ENCODE assay signal across 10 cellular contexts in genomic region chr16:10946308-10946707, GRCh38. TPM values are rescaled to one million over a fixed set of nuclear protein-coding genes. Genes with fewer than 3 reads are reported as not detected.
DNase-seq lines count a peak whose midpoint lies in the region; ATAC-seq and TF ChIP-seq lines count a peak whose summit lies in the region.
"Had no signal": no experiment of that assay in that cellular context is flagged by ENCODE, and none has a peak within 500 bp of the region (broad histone marks: within the 10 kb centered on the region; RNA-seq: fewer than 3 reads in every experiment).

No MANE protein-coding gene starts in this region.

- TF ChIP-seq EP300 in ovary (IDR thresholded peaks at IDR 0.05): no peak

- peak overlapping the region; percentile 86 for H3K4me3 ChIP-seq in CD4-positive, CD25-positive, alpha-beta regulatory T cell (ENCODE audit: low read depth, low read length)
- H3K4me3 ChIP-seq in HUES48 (ENCODE audit: low read depth, low read length): no peak overlapping the region
- peak overlapping the region in 33 of 59 donors; percentile 21 to 100 (median 92) for H3K4me3 ChIP-seq in dorsolateral prefrontal cortex
- H3K4me3 ChIP-seq in ovary: no peak overlapping the region

- H3K4me3 Mint-ChIP-seq in CD4-positive, CD25-positive, alpha-beta regulatory T cell: peak overlapping the region; percentile 79 to 92 (median 86)
- peak overlapping the region; percentile 95 for H3K4me3 Mint-ChIP-seq in natural killer cell treated with Interleukin-12 subunit alpha and Interleukin-12 subunit beta and Interleukin-15 and Interleukin-18, amount 100 ng/mL, for 72 hours

- no peaks in the 10 kb centered on the region for H3K27me3 Mint-ChIP-seq in CD4-positive, CD25-positive, alpha-beta regulatory T cell
- no peaks in the 10 kb centered on the region for H3K27me3 Mint-ChIP-seq in natural killer cell treated with Interleukin-12 subunit alpha and Interleukin-12 subunit beta and Interleukin-15 and Interleukin-18, amount 100 ng/mL, for 72 hours

- WGBS in ovary, 3 donors: 32 to 35% (median 34%) methylated on average over 5 of the region's 5 CpGs

- TF ChIP-seq POLR2A in ovary (IDR thresholded peaks at IDR 0.05): no peak

- H3K9me3 ChIP-seq in CD4-positive, CD25-positive, alpha-beta regulatory T cell (ENCODE audit: control insufficient read depth in 2 of 2, low read length in 2 of 2): no peaks in the 10 kb centered on the region
- H3K9me3 ChIP-seq in HUES48 (ENCODE audit: control insufficient read depth, insufficient read depth, low read length) (no peaks in the 10 kb centered on the region), ovary (no peaks in the 10 kb centered on the region)

- no peaks in the 10 kb centered on the region for H3K36me3 ChIP-seq in CD4-positive, CD25-positive, alpha-beta regulatory T cell (ENCODE audit: control insufficient read depth, insufficient read depth, low read length)
- H3K36me3 ChIP-seq in HUES48 (ENCODE audit: control insufficient read depth, insufficient read depth, low read length) (no peaks in the 10 kb centered on the region), ovary (no peaks in the 10 kb centered on the region)

- H3K4me1 Mint-ChIP-seq in CD4-positive, CD25-positive, alpha-beta regulatory T cell: peaks cover 18 to 82% (median 52%) of the 10 kb centered on the region in 4 donors
- H3K4me1 Mint-ChIP-seq in natural killer cell treated with Interleukin-12 subunit alpha and Interleukin-12 subunit beta and Interleukin-15 and Interleukin-18, amount 100 ng/mL, for 72 hours (ENCODE audit: low read depth in 2 of 2): peaks cover 47 to 51% of the 10 kb centered on the region in 2 donors

- H3K36me3 Mint-ChIP-seq in CD4-positive, CD25-positive, alpha-beta regulatory T cell: peaks cover 6% of the 10 kb centered on the region
- no peaks in the 10 kb centered on the region for H3K36me3 Mint-ChIP-seq in natural killer cell treated with Interleukin-12 subunit alpha and Interleukin-12 subunit beta and Interleukin-15 and Interleukin-18, amount 100 ng/mL, for 72 hours

- H3K9ac ChIP-seq in HUES48 (ENCODE audit: low read depth, low read length): no peak overlapping the region

- DNase-seq in CD4-positive, CD25-positive, alpha-beta regulatory T cell: no peak
- DNase-seq in dorsolateral prefrontal cortex (no peak), ovary (no peak)
- no peak for DNase-seq in natural killer cell treated with Interleukin-12 subunit alpha and Interleukin-12 subunit beta and Interleukin-15 and Interleukin-18, amount 100 ng/mL, for 72 hours (ENCODE audit: low spot score)
- DNase-seq: stimulated activated CD4-positive, alpha-beta T cell treated with anti-CD3 and anti-CD28 coated beads, Interleukin-4, amount 100 ng/mL, for 1 hour had no signal

- ATAC-seq in CD4-positive, CD25-positive, alpha-beta regulatory T cell (ENCODE audit: low read depth in 2 of 2): no peak
- ATAC-seq in natural killer cell treated with Interleukin-12 subunit alpha and Interleukin-12 subunit beta and Interleukin-15 and Interleukin-18, amount 100 ng/mL, for 72 hours: no peak
- no peak for ATAC-seq in GM19452 (IDR thresholded peaks at IDR 0.05; ENCODE audit: unreplicated experiment)
- ATAC-seq in GM19351 (IDR thresholded peaks at IDR 0.05; ENCODE audit: unreplicated experiment): no peak
- no peak for ATAC-seq in HG03342 (IDR thresholded peaks at IDR 0.05; ENCODE audit: unreplicated experiment)

- peaks cover 47% of the 10 kb centered on the region for H3K4me1 ChIP-seq in CD4-positive, CD25-positive, alpha-beta regulatory T cell (ENCODE audit: control insufficient read depth, insufficient read depth, low read length, poor library complexity, severe bottlenecking)
- peaks cover 64% of the 10 kb centered on the region for H3K4me1 ChIP-seq in HUES48 (ENCODE audit: control insufficient read depth, insufficient read depth, low read length)
- peaks cover 7% of the 10 kb centered on the region for H3K4me1 ChIP-seq in ovary (ENCODE audit: insufficient read depth)

- TF ChIP-seq CTCF in dorsolateral prefrontal cortex (IDR thresholded peaks at IDR 0.05 in 54 of 56, conservative IDR thresholded peaks at IDR 0.05 in 2 of 56; ENCODE audit: low read depth in 1 of 56, partially characterized antibody in 56 of 56): no peak
- TF ChIP-seq CTCF in ovary (IDR thresholded peaks at IDR 0.05): no peak

- H3K9me3 Mint-ChIP-seq in CD4-positive, CD25-positive, alpha-beta regulatory T cell: no peaks in the 10 kb centered on the region
- H3K9me3 Mint-ChIP-seq in natural killer cell treated with Interleukin-12 subunit alpha and Interleukin-12 subunit beta and Interleukin-15 and Interleukin-18, amount 100 ng/mL, for 72 hours: no peaks in the 10 kb centered on the region

- H3K27ac ChIP-seq in CD4-positive, CD25-positive, alpha-beta regulatory T cell (ENCODE audit: insufficient read depth, low read length, poor library complexity, severe bottlenecking): no peak overlapping the region
- H3K27ac ChIP-seq in HUES48 (ENCODE audit: low read depth, low read length) (peak overlapping the region; percentile 58), dorsolateral prefrontal cortex (peak overlapping the region in 6 of 59 donors; percentile 3 to 57 (median 10)), ovary (no peak overlapping the region)
- H3K27ac ChIP-seq: HL-60 had no signal

- intact Hi-C loops in dorsolateral prefrontal cortex (cut with DNase I): no loop called here
- intact Hi-C loops in ovary (cut with DNase I): no loop called here

- H3K27me3 ChIP-seq in CD4-positive, CD25-positive, alpha-beta regulatory T cell (ENCODE audit: control insufficient read depth, insufficient read depth, low read length): no peaks in the 10 kb centered on the region
- H3K27me3 ChIP-seq in HUES48 (ENCODE audit: control insufficient read depth, insufficient read depth, low read length) (no peaks in the 10 kb centered on the region), dorsolateral prefrontal cortex (no peaks in the 10 kb centered on the region), ovary (no peaks in the 10 kb centered on the region)

- peak overlapping the region in 1 of 3 donors; percentile 77 for H3K27ac Mint-ChIP-seq in CD4-positive, CD25-positive, alpha-beta regulatory T cell
- H3K27ac Mint-ChIP-seq in natural killer cell treated with Interleukin-12 subunit alpha and Interleukin-12 subunit beta and Interleukin-15 and Interleukin-18, amount 100 ng/mL, for 72 hours: peak overlapping the region; percentile 13 to 39

RNA-seq across cellular contexts. Expression of gene CLEC16A, which starts 1.9 kb away (rescaled TPM):
- total RNA-seq in CD4-positive, CD25-positive, alpha-beta regulatory T cell: 38.9 TPM
- 10 to 100 TPM; 11.8 to 16.0 (median 12.1) TPM for polyA plus RNA-seq in CD4-positive, CD25-positive, alpha-beta regulatory T cell
- total RNA-seq in dorsolateral prefrontal cortex (10 to 100 TPM; 40.5 to 75.1 (median 58.1) TPM), ovary (10 to 100 TPM; 13.8 to 28.1 (median 18.1) TPM)
- 10 to 100 TPM; 42.5 to 60.2 TPM for total RNA-seq in natural killer cell treated with Interleukin-12 subunit alpha and Interleukin-12 subunit beta and Interleukin-15 and Interleukin-18, amount 100 ng/mL, for 72 hours
- polyA plus RNA-seq in ovary: 10 to 100 TPM in 1 of 2 donors, 1 to 10 TPM in 1; 6.4 to 13.0 TPM

RNA-seq across cellular contexts. Expression of gene DEXI, which starts 4.0 kb away (rescaled TPM):
- 15.7 TPM for total RNA-seq in CD4-positive, CD25-positive, alpha-beta regulatory T cell
- polyA plus RNA-seq in CD4-positive, CD25-positive, alpha-beta regulatory T cell: 10 to 100 TPM; 49.4 to 53.5 (median 51.8) TPM
- total RNA-seq in dorsolateral prefrontal cortex (10 to 100 TPM; 40.9 to 88.1 (median 56.7) TPM), ovary (10 to 100 TPM; 26.5 to 73.4 (median 49.7) TPM)
- total RNA-seq in natural killer cell treated with Interleukin-12 subunit alpha and Interleukin-12 subunit beta and Interleukin-15 and Interleukin-18, amount 100 ng/mL, for 72 hours: 10 to 100 TPM; 20.7 to 36.3 TPM
- polyA plus RNA-seq in ovary: 10 to 100 TPM; 31.3 to 43.6 TPM

Comparison
In these comparisons a context has a peak if more than half of its experiments do, and no peak if none do; other contexts are left out.
1. H3K4me3 ChIP-seq: peak in CD4-positive, CD25-positive, alpha-beta regulatory T cell (single experiment) and dorsolateral prefrontal cortex (33 of 59); none in HUES48 (single experiment) and ovary (single experiment).